35 cellular contexts compared by ENCODE assay signal in genomic region chr15:75233504-75234190, GRCh38. TPM values are rescaled to one million over a fixed set of nuclear protein-coding genes. Genes with fewer than 3 reads are reported as not detected.
DNase-seq lines count a peak whose midpoint lies in the region; ATAC-seq and TF ChIP-seq lines count a peak whose summit lies in the region.
"Had no signal": no experiment of that assay in that cellular context is flagged by ENCODE, and none has a peak within 500 bp of the region (broad histone marks: within the 10 kb centered on the region; RNA-seq: fewer than 3 reads in every experiment).

No MANE protein-coding gene starts in this region.

- CTCF ChIA-PET in activated B cell treated with CpG ODN at 0.5 μM for 24 hours (lab: Charles Lee), result no interaction called here

- no peak overlapping the region for H3K4me3 Mint-ChIP-seq in activated T-cell treated with anti-CD3 and anti-CD28 coated beads, Interleukin-2, amount 50 U/mL, for 4 hours
- H3K4me3 Mint-ChIP-seq in activated B cell treated with CpG ODN at 0.5 μM for 24 hours, result no peak overlapping the region
- H3K4me3 Mint-ChIP-seq: activated CD4-positive, alpha-beta T cell treated with anti-CD3 and anti-CD28 coated beads, Interleukin-2, amount 10 ng/mL, durations not matched to agents 7 days and 5 days; activated naive CD4-positive, alpha-beta T cell treated with anti-CD3 and anti-CD28 coated beads for 36 hours; brain; neural progenitor cell had no signal

- H3K27ac ChIP-seq in psoas muscle, result no peak overlapping the region
- H3K27ac ChIP-seq: esophagus squamous epithelium, HL-60, neural progenitor cell, right lobe of liver, SJSA1 had no signal

- H3K9me3 Mint-ChIP-seq in activated T-cell treated with anti-CD3 and anti-CD28 coated beads, Interleukin-2, amount 50 U/mL, for 4 hours, result no peaks in the 10 kb centered on the region
- H3K9me3 Mint-ChIP-seq in activated B cell treated with CpG ODN at 0.5 μM for 24 hours, result no peaks in the 10 kb centered on the region
- H3K9me3 Mint-ChIP-seq: activated CD4-positive, alpha-beta T cell treated with anti-CD3 and anti-CD28 coated beads, Interleukin-2, amount 10 ng/mL, durations not matched to agents 7 days and 5 days; activated naive CD4-positive, alpha-beta T cell treated with anti-CD3 and anti-CD28 coated beads for 36 hours; brain; neural progenitor cell had no signal

- DNase-seq in activated T-cell treated with anti-CD3 and anti-CD28 coated beads, Interleukin-2, amount 50 U/mL, for 1 hour, result peak; percentile 10
- no peak for DNase-seq in activated T-cell treated with anti-CD3 and anti-CD28 coated beads, Interleukin-2, amount 50 U/mL, for 4 hours
- DNase-seq in D341Med (ENCODE audit: low spot score) (peak; percentile 21), activated B cell treated with CpG ODN at 0.5 μM for 24 hours (peak; percentile 2), psoas muscle (peak; percentile 10 to 24)
- no peak for DNase-seq in activated CD4-positive, CD25-positive, alpha-beta regulatory T cell (lab: John Stamatoyannopoulos, UW)
- DNase-seq: activated CD4-positive, alpha-beta T cell treated with anti-CD3 and anti-CD28 coated beads, Interleukin-2, amount 10 ng/mL, durations not matched to agents 7 days and 5 days; activated naive CD4-positive, alpha-beta T cell treated with anti-CD3 and anti-CD28 coated beads for 36 hours; amniotic stem cell; Calu3; cerebellar nuclear complex; DND-41; esophagus squamous epithelium; foreskin melanocyte; GF-D8; KG1; mesendoderm; NCI-H1105 treated with DMSO at 0.1 percent for 48 hours; NCI-H1930; NCI-H2171 treated with DMSO at 0.1 percent for 48 hours; NCI-H510A; stimulated activated CD4-positive, alpha-beta T cell treated with anti-CD3 and anti-CD28 coated beads, Interleukin-4, amount 100 ng/mL, for 24 hours; T1000 had no signal

- H3K4me1 Mint-ChIP-seq in activated T-cell treated with anti-CD3 and anti-CD28 coated beads, Interleukin-2, amount 50 U/mL, for 4 hours (ENCODE audit: low read depth), result no peaks in the 10 kb centered on the region
- peaks cover 2% of the 10 kb centered on the region for H3K4me1 Mint-ChIP-seq in activated B cell treated with CpG ODN at 0.5 μM for 24 hours
- H3K4me1 Mint-ChIP-seq: activated CD4-positive, alpha-beta T cell treated with anti-CD3 and anti-CD28 coated beads, Interleukin-2, amount 10 ng/mL, durations not matched to agents 7 days and 5 days had no signal

- no peak for TF ChIP-seq CTCF in activated B cell treated with CpG ODN at 0.5 μM for 24 hours (IDR thresholded peaks at IDR 0.05)
- TF ChIP-seq CTCF in psoas muscle (IDR thresholded peaks at IDR 0.05), result no peak

- H3K27me3 Mint-ChIP-seq in activated T-cell treated with anti-CD3 and anti-CD28 coated beads, Interleukin-2, amount 50 U/mL, for 4 hours (ENCODE audit: low read depth), result peaks cover 28% of the 10 kb centered on the region
- H3K27me3 Mint-ChIP-seq in activated B cell treated with CpG ODN at 0.5 μM for 24 hours, result peaks cover 24% of the 10 kb centered on the region

- H3K4me1 ChIP-seq in psoas muscle, result no peaks in the 10 kb centered on the region
- H3K4me1 ChIP-seq: esophagus squamous epithelium, neural progenitor cell, right lobe of liver, SJSA1 had no signal

- no peak overlapping the region for H3K4me3 ChIP-seq in psoas muscle
- H3K4me3 ChIP-seq: esophagus squamous epithelium, neural progenitor cell, right lobe of liver, SJSA1 had no signal

- H3K9me3 ChIP-seq in psoas muscle, result no peaks in the 10 kb centered on the region
- H3K9me3 ChIP-seq: esophagus squamous epithelium, right lobe of liver, SJSA1 had no signal

- intact Hi-C loops in activated B cell treated with CpG ODN at 0.5 μM for 24 hours (cut with micrococcal nuclease), result no loop called here
- intact Hi-C loops in psoas muscle (cut with DNase I), result loop anchor here (5.0 to 10.0 kb wide), 2 partner anchors 71 to 84 kb away; no protein-coding TSS in a partner anchor

- no peak overlapping the region for H3K27ac Mint-ChIP-seq in activated B cell treated with CpG ODN at 0.5 μM for 24 hours
- H3K27ac Mint-ChIP-seq: activated CD4-positive, alpha-beta T cell treated with anti-CD3 and anti-CD28 coated beads, Interleukin-2, amount 10 ng/mL, durations not matched to agents 7 days and 5 days; activated naive CD4-positive, alpha-beta T cell treated with anti-CD3 and anti-CD28 coated beads for 36 hours; brain; neural progenitor cell had no signal

- ATAC-seq in activated T-cell treated with anti-CD3 and anti-CD28 coated beads, Interleukin-2, amount 50 U/mL, for 4 hours, result no peak
- ATAC-seq in activated B cell treated with CpG ODN at 0.5 μM for 24 hours (ENCODE audit: low read depth) (no peak), psoas muscle (no peak), HG03045 (IDR thresholded peaks at IDR 0.05; ENCODE audit: unreplicated experiment) (no peak), GM19395 (IDR thresholded peaks at IDR 0.05; ENCODE audit: unreplicated experiment) (no peak)
- ATAC-seq: left colon, right lobe of liver had no signal

- POLR2A ChIA-PET in activated B cell treated with CpG ODN at 0.5 μM for 24 hours (lab: Charles Lee), result no interaction called here

- no peaks in the 10 kb centered on the region for H3K36me3 ChIP-seq in psoas muscle (ENCODE audit: insufficient read depth in 1 of 2, low read depth in 1 of 2)
- H3K36me3 ChIP-seq: esophagus squamous epithelium, neural progenitor cell, right lobe of liver, SJSA1 had no signal

- 60 to 63% (median 62%) methylated on average over 13 to 14 of the region's 14 CpGs for WGBS in psoas muscle, 3 donors

- peaks cover 0 to 9% (median 3%) of the 10 kb centered on the region in 3 donors for H3K27me3 ChIP-seq in psoas muscle (ENCODE audit: insufficient read depth in 3 of 3, low read length in 2 of 3)
- H3K27me3 ChIP-seq: neural progenitor cell, right lobe of liver had no signal

- H3K36me3 Mint-ChIP-seq in activated T-cell treated with anti-CD3 and anti-CD28 coated beads, Interleukin-2, amount 50 U/mL, for 4 hours (ENCODE audit: insufficient read depth), result no peaks in the 10 kb centered on the region
- H3K36me3 Mint-ChIP-seq in activated B cell treated with CpG ODN at 0.5 μM for 24 hours (ENCODE audit: low read depth), result no peaks in the 10 kb centered on the region
- H3K36me3 Mint-ChIP-seq: brain, neural progenitor cell had no signal

RNA-seq across cellular contexts. Expression of gene GOLGA6C, which starts 24.5 kb away (rescaled TPM):
- not detected for total RNA-seq in activated T-cell treated with anti-CD3 and anti-CD28 coated beads, Interleukin-2, amount 50 U/mL, for 4 hours
- total RNA-seq in activated B cell treated with CpG ODN at 0.5 μM for 24 hours (not detected in 2 replicates), psoas muscle (not detected)
- under 1 TPM in 1 of 3 donors, not detected in 2; 0.05 TPM for polyA plus RNA-seq in psoas muscle
- total RNA-seq: A172; activated CD4-positive, alpha-beta T cell treated with anti-CD3 and anti-CD28 coated beads, Interleukin-2, amount 10 ng/mL, durations not matched to agents 7 days and 5 days; Calu3; dermis microvascular lymphatic vessel endothelial cell; esophagus squamous epithelium; H4; left colon; MCF 10A; SJSA1 had no signal

RNA-seq across cellular contexts. Expression of gene C15orf39, which starts 32.0 kb away (rescaled TPM):
- 10 to 100 TPM; 49.9 to 68.7 (median 62.0) TPM for total RNA-seq in activated T-cell treated with anti-CD3 and anti-CD28 coated beads, Interleukin-2, amount 50 U/mL, for 4 hours
- 59.6 and 73.2 TPM in 2 replicates for total RNA-seq in activated B cell treated with CpG ODN at 0.5 μM for 24 hours
- 1 to 10 TPM; 4.0 to 4.6 (median 4.2) TPM for total RNA-seq in psoas muscle
- polyA plus RNA-seq in psoas muscle, result 1 to 10 TPM; 2.5 to 3.4 (median 2.6) TPM

RNA-seq across cellular contexts. Expression of gene GOLGA6D, which starts 49.0 kb away (rescaled TPM):
- total RNA-seq in activated T-cell treated with anti-CD3 and anti-CD28 coated beads, Interleukin-2, amount 50 U/mL, for 4 hours, result not detected
- total RNA-seq in activated B cell treated with CpG ODN at 0.5 μM for 24 hours, result not detected in 2 replicates
- not detected for total RNA-seq in psoas muscle
- polyA plus RNA-seq in psoas muscle, result under 1 TPM in 2 of 3 donors, not detected in 1; 0.01 to 0.10 TPM
- total RNA-seq: A172; activated CD4-positive, alpha-beta T cell treated with anti-CD3 and anti-CD28 coated beads, Interleukin-2, amount 10 ng/mL, durations not matched to agents 7 days and 5 days; activated naive CD4-positive, alpha-beta T cell treated with anti-CD3 and anti-CD28 coated beads for 36 hours; Calu3; dermis microvascular lymphatic vessel endothelial cell; esophagus squamous epithelium; H4; left colon; MCF 10A; SJSA1 had no signal

Comparison
In these comparisons a context has a peak if more than half of its experiments do, and no peak if none do; other contexts are left out.
1. DNase-seq: peak in activated T-cell treated with anti-CD3 and anti-CD28 coated beads, Interleukin-2, amount 50 U/mL, for 1 hour (single experiment), D341Med (single experiment), activated B cell treated with CpG ODN at 0.5 μM for 24 hours (single experiment) and psoas muscle (2 of 2); none in activated T-cell treated with anti-CD3 and anti-CD28 coated beads, Interleukin-2, amount 50 U/mL, for 4 hours (single experiment) and activated CD4-positive, CD25-positive, alpha-beta regulatory T cell (0 of 4).
2. RNA of gene C15orf39, which starts 32.0 kb away (total RNA-seq): 59.6 to 73.2 TPM in activated B cell treated with CpG ODN at 0.5 μM for 24 hours and 49.9 to 68.7 TPM in activated T-cell treated with anti-CD3 and anti-CD28 coated beads, Interleukin-2, amount 50 U/mL, for 4 hours; 4.0 to 4.6 TPM in psoas muscle; every median in the first group is over 4 times any median in the second.